In genomic region chr15:63219196-63219719, GRCh38 we compare ENCODE assay signal across 13 cellular contexts. TPM values are rescaled to one million over a fixed set of nuclear protein-coding genes. Genes with fewer than 3 reads are reported as not detected.
DNase-seq lines count a peak whose midpoint lies in the region; ATAC-seq and TF ChIP-seq lines count a peak whose summit lies in the region.
"Had no signal": no experiment of that assay in that cellular context is flagged by ENCODE, and none has a peak within 500 bp of the region (broad histone marks: within the 10 kb centered on the region; RNA-seq: fewer than 3 reads in every experiment).

No MANE protein-coding gene starts in this region.

- intact Hi-C loops in mucosa of descending colon (cut with DNase I, micrococcal nuclease), result no loop called here
- intact Hi-C loops in psoas muscle (cut with DNase I), result no loop called here

- TF ChIP-seq CTCF in brain microvascular endothelial cell (IDR thresholded peaks at IDR 0.05; ENCODE audit: low read depth, low read length, missing control alignments) (no peak), mucosa of descending colon (IDR thresholded peaks at IDR 0.05) (no peak), psoas muscle (IDR thresholded peaks at IDR 0.05) (no peak)

- no peaks in the 10 kb centered on the region for H3K9me3 ChIP-seq in mucosa of descending colon
- no peaks in the 10 kb centered on the region for H3K9me3 ChIP-seq in psoas muscle
- H3K9me3 ChIP-seq: thoracic aorta had no signal

- DNase-seq in stimulated activated naive CD8-positive, alpha-beta T cell treated with anti-CD3 and anti-CD28 coated beads, Interleukin-15, Interleukin-2, amounts not matched to agents 100 U/mL and 50 U/mL, for 24 hours, result no peak
- DNase-seq in brain microvascular endothelial cell (no peak), mucosa of descending colon (no peak), retina (no peak), psoas muscle (no peak)
- DNase-seq: aorta, DND-41, KBM-7, NCI-H2029 had no signal

- H3K4me1 ChIP-seq in mucosa of descending colon (ENCODE audit: low read depth) (no peaks in the 10 kb centered on the region), psoas muscle (peaks cover 8% of the 10 kb centered on the region)

- in situ Hi-C loops in brain microvascular endothelial cell (cut with HindIII; ENCODE audit: low pct_ligation_motif_present, low sequenced_read_pairs), result no loop called here

- H3K9me3 Mint-ChIP-seq in stimulated activated naive CD8-positive, alpha-beta T cell treated with anti-CD3 and anti-CD28 coated beads, Interleukin-15, Interleukin-2, amounts not matched to agents 100 ng/mL and 50 ng/mL, for 24 hours, result no peaks in the 10 kb centered on the region
- H3K9me3 Mint-ChIP-seq: nephron had no signal

- peaks cover 72% of the 10 kb centered on the region for H3K36me3 Mint-ChIP-seq in stimulated activated naive CD8-positive, alpha-beta T cell treated with anti-CD3 and anti-CD28 coated beads, Interleukin-15, Interleukin-2, amounts not matched to agents 100 ng/mL and 50 ng/mL, for 24 hours (ENCODE audit: low read depth)

- H3K27me3 Mint-ChIP-seq in stimulated activated naive CD8-positive, alpha-beta T cell treated with anti-CD3 and anti-CD28 coated beads, Interleukin-15, Interleukin-2, amounts not matched to agents 100 ng/mL and 50 ng/mL, for 24 hours, result no peaks in the 10 kb centered on the region

- H3K4me3 ChIP-seq in brain microvascular endothelial cell (ENCODE audit: low read depth, low read length), result no peak overlapping the region
- no peak overlapping the region for H3K4me3 ChIP-seq in mucosa of descending colon
- H3K4me3 ChIP-seq in psoas muscle, result no peak overlapping the region
- H3K4me3 ChIP-seq: thoracic aorta had no signal

- H3K36me3 ChIP-seq in brain microvascular endothelial cell (replicated peaks) (peaks cover 2% of the 10 kb centered on the region), mucosa of descending colon (ENCODE audit: low read depth) (no peaks in the 10 kb centered on the region), psoas muscle (ENCODE audit: insufficient read depth in 1 of 2, low read depth in 1 of 2) (no peaks in the 10 kb centered on the region)
- H3K36me3 ChIP-seq: thoracic aorta had no signal

- H3K27me3 ChIP-seq in brain microvascular endothelial cell (replicated peaks) (no peaks in the 10 kb centered on the region), psoas muscle (ENCODE audit: insufficient read depth in 3 of 3, low read length in 2 of 3) (no peaks in the 10 kb centered on the region)

- H3K27ac Mint-ChIP-seq in stimulated activated naive CD8-positive, alpha-beta T cell treated with anti-CD3 and anti-CD28 coated beads, Interleukin-15, Interleukin-2, amounts not matched to agents 100 ng/mL and 50 ng/mL, for 24 hours, result peak overlapping the region; percentile 84

- no peak for ATAC-seq in stimulated activated naive CD8-positive, alpha-beta T cell treated with anti-CD3 and anti-CD28 coated beads, Interleukin-15, Interleukin-2, amounts not matched to agents 100 U/mL and 50 U/mL, for 24 hours
- ATAC-seq in mucosa of descending colon (peak; percentile 27), psoas muscle (no peak), GM21529 (IDR thresholded peaks at IDR 0.05; ENCODE audit: unreplicated experiment) (no peak)

- peaks cover 79% of the 10 kb centered on the region for H3K4me1 Mint-ChIP-seq in stimulated activated naive CD8-positive, alpha-beta T cell treated with anti-CD3 and anti-CD28 coated beads, Interleukin-15, Interleukin-2, amounts not matched to agents 100 ng/mL and 50 ng/mL, for 24 hours (ENCODE audit: low read depth)

- no peak overlapping the region for H3K4me3 Mint-ChIP-seq in stimulated activated naive CD8-positive, alpha-beta T cell treated with anti-CD3 and anti-CD28 coated beads, Interleukin-15, Interleukin-2, amounts not matched to agents 100 ng/mL and 50 ng/mL, for 24 hours
- H3K4me3 Mint-ChIP-seq: nephron had no signal

- 82 to 95% (median 88%) methylated on average over 3 of the region's 3 CpGs for WGBS in psoas muscle, 3 donors

- H3K27ac ChIP-seq in brain microvascular endothelial cell (peak overlapping the region; percentile 75), psoas muscle (no peak overlapping the region)

RNA-seq across cellular contexts. Expression of gene RAB8B, which starts 29.9 kb away (rescaled TPM):
- total RNA-seq in mucosa of descending colon, result 10 to 100 TPM in 2 of 3 donors, 1 to 10 TPM in 1; 7.4 to 26.4 (median 18.3) TPM
- total RNA-seq in psoas muscle, result 10 to 100 TPM in 1 of 4 donors, 1 to 10 TPM in 3; 5.4 to 18.1 (median 8.4) TPM
- polyA plus RNA-seq in psoas muscle, result 1 to 10 TPM; 2.5 to 5.0 (median 4.6) TPM

RNA-seq across cellular contexts. Expression of gene APH1B, which starts 58.1 kb away (rescaled TPM):
- total RNA-seq in mucosa of descending colon (10 to 100 TPM in 2 of 3 donors, 1 to 10 TPM in 1; 6.1 to 12.7 (median 11.4) TPM), psoas muscle (1 to 10 TPM; 3.8 to 7.0 (median 4.6) TPM)
- polyA plus RNA-seq in psoas muscle, result 1 to 10 TPM; 1.2 to 2.8 (median 1.4) TPM
